ENCODE assay signal across 10 cellular contexts in genomic region chr12:109719123-109720022, GRCh38. TPM values are rescaled to one million over a fixed set of nuclear protein-coding genes. Genes with fewer than 3 reads are reported as not detected.
A peak's percentile ranks its signal among the peaks of the same experiment; 100 is the strongest.
DNase-seq lines count a peak whose midpoint lies in the region; ATAC-seq and TF ChIP-seq lines count a peak whose summit lies in the region.
"Had no signal": no experiment of that assay in that cellular context is flagged by ENCODE, and none has a peak within 500 bp of the region (broad histone marks: within the 10 kb centered on the region; RNA-seq: fewer than 3 reads in every experiment).

No MANE protein-coding gene starts in this region.

- in situ Hi-C loops in gastrocnemius medialis (cut with MboI; ENCODE audit: low sequenced_read_pairs in 4 of 4): no loop called here

- H3K4me3 ChIP-seq in RWPE2 (ENCODE audit: severe bottlenecking): no peak overlapping the region
- no peak overlapping the region for H3K4me3 ChIP-seq in fibroblast of the aortic adventitia (ENCODE audit: low read depth, low read length)
- H3K4me3 ChIP-seq in gastrocnemius medialis: no peak overlapping the region
- no peak overlapping the region for H3K4me3 ChIP-seq in lower lobe of right lung

- ATAC-seq in RWPE2 (ENCODE audit: low read depth): 0 out of 3 replicates have a peak, but pooled peaks have one; percentile 23
- no peak for ATAC-seq in gastrocnemius medialis
- ATAC-seq in lower lobe of right lung: no peak
- ATAC-seq in activated naive CD4-positive, alpha-beta T cell treated with anti-CD3 and anti-CD28 coated beads, Interleukin-2, amount 50 U/mL, for 72 hours: no peak

- H3K36me3 Mint-ChIP-seq in activated naive CD4-positive, alpha-beta T cell treated with anti-CD3 and anti-CD28 coated beads, Interleukin-2, amount 50 U/mL, for 72 hours: no peaks in the 10 kb centered on the region
- H3K36me3 Mint-ChIP-seq: CD14-positive monocyte had no signal

- no peak overlapping the region for H3K27ac Mint-ChIP-seq in activated naive CD4-positive, alpha-beta T cell treated with anti-CD3 and anti-CD28 coated beads, Interleukin-2, amount 50 U/mL, for 72 hours

- peak; percentile 25 for TF ChIP-seq CTCF in RWPE2 (IDR thresholded peaks at IDR 0.05; ENCODE audit: poor library complexity, severe bottlenecking)
- peak; percentile 26 for TF ChIP-seq CTCF in fibroblast of the aortic adventitia (IDR thresholded peaks at IDR 0.05; ENCODE audit: insufficient read depth, low read length)
- peak in 2 of 5 experiments; percentile 16 to 22 for TF ChIP-seq CTCF in gastrocnemius medialis (IDR thresholded peaks at IDR 0.05 in 4 of 5, conservative IDR thresholded peaks at IDR 0.05 in 1 of 5)
- TF ChIP-seq CTCF in lower lobe of right lung (IDR thresholded peaks at IDR 0.05): no peak

- TF ChIP-seq POLR2A in gastrocnemius medialis (IDR thresholded peaks at IDR 0.05): no peak

- H3K27ac ChIP-seq in RWPE2 (ENCODE audit: poor library complexity, severe bottlenecking): no peak overlapping the region
- H3K27ac ChIP-seq in gastrocnemius medialis: peak overlapping the region in 3 of 4 donors; percentile 33 to 79 (median 67)
- H3K27ac ChIP-seq in lower lobe of right lung: no peak overlapping the region

- DNase-seq in NCI-H748 (lab: John Stamatoyannopoulos, UW; ENCODE audit: unreplicated experiment) (peak; percentile 37), NCI-H748 treated with DMSO at 0.1 percent for 48 hours (lab: John Stamatoyannopoulos, UW) (no peak), RWPE2 (ENCODE audit: low spot score) (no peak), fibroblast of the aortic adventitia (ENCODE audit: low read depth) (no peak), gastrocnemius medialis (no peak), lower lobe of right lung (no peak), GM03348 (ENCODE audit: low spot score) (no peak)
- no peak for DNase-seq in activated naive CD4-positive, alpha-beta T cell treated with anti-CD3 and anti-CD28 coated beads, Interleukin-2, amount 50 U/mL, for 72 hours (ENCODE audit: low spot score in 2 of 2)
- DNase-seq: activated T-cell treated with anti-CD3 and anti-CD28 coated beads, Interleukin-2, amount 50 U/mL, for 48 hours had no signal

- H3K36me3 ChIP-seq in RWPE2 (ENCODE audit: low read depth) (no peaks in the 10 kb centered on the region), gastrocnemius medialis (no peaks in the 10 kb centered on the region), lower lobe of right lung (no peaks in the 10 kb centered on the region)

- H3K9me3 Mint-ChIP-seq in activated naive CD4-positive, alpha-beta T cell treated with anti-CD3 and anti-CD28 coated beads, Interleukin-2, amount 50 U/mL, for 72 hours: no peaks in the 10 kb centered on the region

- H3K27me3 ChIP-seq in RWPE2 (ENCODE audit: insufficient read depth, poor library complexity, severe bottlenecking) (peaks cover 21% of the 10 kb centered on the region), gastrocnemius medialis (no peaks in the 10 kb centered on the region), lower lobe of right lung (ENCODE audit: low read depth) (peaks cover 30% of the 10 kb centered on the region)

- H3K9me3 ChIP-seq in RWPE2 (ENCODE audit: severe bottlenecking) (no peaks in the 10 kb centered on the region), gastrocnemius medialis (no peaks in the 10 kb centered on the region), lower lobe of right lung (no peaks in the 10 kb centered on the region)

- intact Hi-C loops in gastrocnemius medialis (cut with DNase I; ENCODE audit: low total_unique reads): loop anchor here (10.0 kb wide), 2 partner anchors 165 to 1025 kb away; partner anchors contain the start of genes GLTP and PPP1CC
- intact Hi-C loops in lower lobe of right lung (cut with DNase I): no loop called here

- H3K4me1 ChIP-seq in RWPE2 (ENCODE audit: insufficient read depth, poor library complexity, severe bottlenecking) (no peaks in the 10 kb centered on the region), gastrocnemius medialis (peaks cover 72 to 77% of the 10 kb centered on the region in 2 donors), lower lobe of right lung (peaks cover 38% of the 10 kb centered on the region)

RNA-seq across cellular contexts. Expression of gene FAM222A, which starts 5.7 kb away (rescaled TPM):
- total RNA-seq in fibroblast of the aortic adventitia (ENCODE audit: low replicate concordance): 0.25 and 0.54 TPM in 2 replicates
- 10 to 100 TPM in 2 of 4 donors, 1 to 10 TPM in 2; 7.0 to 24.3 (median 13.5) TPM for total RNA-seq in gastrocnemius medialis
- total RNA-seq in lower lobe of right lung: 2.4 TPM
- total RNA-seq in activated naive CD4-positive, alpha-beta T cell treated with anti-CD3 and anti-CD28 coated beads, Interleukin-2, amount 50 U/mL, for 72 hours: 1 to 10 TPM in 1 of 2 donors, under 1 TPM in 1; 0.18 to 1.2 TPM

Comparison
In these comparisons a context has a peak if more than half of its experiments do, and no peak if none do; other contexts are left out.
1. H3K27ac ChIP-seq: peak in gastrocnemius medialis (3 of 4); none in RWPE2 (single experiment) and lower lobe of right lung (single experiment).